ENCODE assay signal across 1 cellular context in genomic region chr2:68767031-68767961, GRCh38.
TF ChIP-seq lines count a peak whose summit lies in the region.

No MANE protein-coding gene starts in this region.

TF ChIP-seq in GM23338, 12 proteins besides CTCF, POLR2A, EP300 and RAD21 (continued from another document):
- TF ChIP-seq, protein P1, sequence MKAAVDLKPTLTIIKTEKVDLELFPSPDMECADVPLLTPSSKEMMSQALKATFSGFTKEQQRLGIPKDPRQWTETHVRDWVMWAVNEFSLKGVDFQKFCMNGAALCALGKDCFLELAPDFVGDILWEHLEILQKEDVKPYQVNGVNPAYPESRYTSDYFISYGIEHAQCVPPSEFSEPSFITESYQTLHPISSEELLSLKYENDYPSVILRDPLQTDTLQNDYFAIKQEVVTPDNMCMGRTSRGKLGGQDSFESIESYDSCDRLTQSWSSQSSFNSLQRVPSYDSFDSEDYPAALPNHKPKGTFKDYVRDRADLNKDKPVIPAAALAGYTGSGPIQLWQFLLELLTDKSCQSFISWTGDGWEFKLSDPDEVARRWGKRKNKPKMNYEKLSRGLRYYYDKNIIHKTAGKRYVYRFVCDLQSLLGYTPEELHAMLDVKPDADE (IDR thresholded peaks at IDR 0.05): no peak
